8 cellular contexts compared by ENCODE assay signal in the genomic region with DNA sequence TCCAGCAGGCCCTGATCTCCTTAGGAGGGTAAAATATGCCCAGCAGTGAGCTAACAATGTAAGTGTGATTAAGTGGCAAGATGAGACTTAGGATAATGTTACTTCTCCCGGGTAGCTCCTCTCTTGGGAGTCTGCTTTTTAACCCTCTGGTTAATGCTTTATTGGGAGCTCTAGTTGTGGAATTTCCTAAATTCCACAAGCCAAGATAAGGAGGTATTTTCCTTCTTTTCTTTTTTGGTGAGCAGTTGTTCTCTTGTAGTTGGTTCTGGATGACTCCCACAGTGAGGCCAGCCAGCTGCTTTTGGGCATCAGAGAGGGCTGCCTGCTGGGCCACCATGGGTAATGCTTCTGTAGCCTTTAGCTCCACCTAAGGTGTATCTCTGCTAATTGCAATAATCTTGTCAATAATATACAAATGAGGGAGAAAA. TPM values are rescaled to one million over a fixed set of nuclear protein-coding genes. Genes with fewer than 3 reads are reported as not detected.
A peak's percentile ranks its signal among the peaks of the same experiment; 100 is the strongest.
DNase-seq lines count a peak whose midpoint lies in the region; ATAC-seq, FAIRE-seq and TF ChIP-seq lines count a peak whose summit lies in the region.

No MANE protein-coding gene starts in this region.

- peak; percentile 81 for ATAC-seq in activated CD4-positive, alpha-beta T cell treated with anti-CD3 and anti-CD28 coated beads for 36 hours
- ATAC-seq in GM12878 (peak; percentile 85), HG02840 (IDR thresholded peaks at IDR 0.05; ENCODE audit: low FRiP score, unreplicated experiment) (no peak), HG02852 (IDR thresholded peaks at IDR 0.05; ENCODE audit: unreplicated experiment) (no peak)

- CTCF ChIA-PET in activated CD4-positive, alpha-beta T cell treated with anti-CD3 and anti-CD28 coated beads for 36 hours (lab: Charles Lee), result interaction anchor here (0.5 to 2.3 kb wide), 7 partner anchors 15 to 295 kb away, joined by 3 to 12 read pairs (median 4); no protein-coding TSS in a partner anchor
- CTCF ChIA-PET in GM12878 (lab: Yijun Ruan, JAX), result interaction anchor here (0.7 to 1.7 kb wide), 9 partner anchors 9 to 296 kb away, joined by 3 to 13 read pairs (median 6); partner anchors contain the start of gene C1orf52

- WGBS in GM12878 (ENCODE audit: insufficient coverage, insufficient replicate concordance, low lambda C conversion rate, missing lambda C conversion rate), result 25% methylated on average over 1 of the region's 1 CpG

- no peaks in the 10 kb centered on the region for H3K27me3 ChIP-seq in GM12878 (replicated peaks in 1 of 2; ENCODE audit: control insufficient read depth in 2 of 2, insufficient read depth in 2 of 2, low read length in 1 of 2)

- H3K4me1 ChIP-seq in GM12878 (ENCODE audit: control insufficient read depth, insufficient read depth, low read length), result no peaks in the 10 kb centered on the region

- TF ChIP-seq POLR2A in GM12878 (IDR thresholded peaks at IDR 0.05; ENCODE audit: low read depth, low read length), result no peak
- TF ChIP-seq POLR2A in H54 (IDR thresholded peaks at IDR 0.05; ENCODE audit: low read depth, low read length), result no peak

- POLR2A ChIA-PET in activated CD4-positive, alpha-beta T cell treated with anti-CD3 and anti-CD28 coated beads for 36 hours (lab: Charles Lee), result no interaction called here
- POLR2A ChIA-PET in GM12878 (lab: Charles Lee), result no interaction called here

- RAD21 ChIA-PET in GM12878 (lab: Charles Lee; ENCODE audit: unreplicated experiment), result interaction anchor here (0.9 to 1.6 kb wide), 5 partner anchors 9 to 468 kb away, joined by 3 to 7 read pairs (median 3); no protein-coding TSS in a partner anchor

- peak; percentile 48 for DNase-seq in activated CD4-positive, alpha-beta T cell treated with anti-CD3 and anti-CD28 coated beads for 36 hours
- no peak for DNase-seq in activated CD4-positive, alpha-beta T cell treated with anti-CD3 and anti-CD28 coated beads, Interleukin-2, amount 10 ng/mL, durations not matched to agents 24 days and 14 days
- peak; percentile 46 for DNase-seq in NAMALWA (ENCODE audit: low spot score)
- no peak for DNase-seq in GM12878 (ENCODE audit: low read depth, low spot score)
- DNase-seq in myocyte (ENCODE audit: low read depth), result peak; percentile 79
- DNase-seq in H54 (ENCODE audit: insufficient read length, low spot score), result no peak

- FAIRE-seq in GM12878 (lab: Jason Lieb, UNC), result peak; percentile 59
- FAIRE-seq in H54 (lab: Jason Lieb, UNC), result no peak

- no peak overlapping the region for H3K4me2 ChIP-seq in GM12878 (ENCODE audit: control insufficient read depth, insufficient read depth)

- H3K9me3 ChIP-seq in GM12878 (replicated peaks; ENCODE audit: control insufficient read depth, insufficient read depth, low read length), result no peaks in the 10 kb centered on the region

- no peaks in the 10 kb centered on the region for H3K36me3 Mint-ChIP-seq in activated CD4-positive, alpha-beta T cell treated with anti-CD3 and anti-CD28 coated beads for 36 hours (ENCODE audit: low read depth)
- H3K36me3 Mint-ChIP-seq in activated CD4-positive, alpha-beta T cell treated with anti-CD3 and anti-CD28 coated beads, Interleukin-2, amount 10 ng/mL, durations not matched to agents 24 days and 14 days (ENCODE audit: low read depth), result no peaks in the 10 kb centered on the region

- in situ Hi-C loops in GM12878 (cut with MboI), result no loop called here

- H3K4me1 Mint-ChIP-seq in activated CD4-positive, alpha-beta T cell treated with anti-CD3 and anti-CD28 coated beads for 36 hours, result peaks cover 7% of the 10 kb centered on the region
- peaks cover 15% of the 10 kb centered on the region for H3K4me1 Mint-ChIP-seq in activated CD4-positive, alpha-beta T cell treated with anti-CD3 and anti-CD28 coated beads, Interleukin-2, amount 10 ng/mL, durations not matched to agents 24 days and 14 days

- peaks cover 3% of the 10 kb centered on the region for H3K27me3 Mint-ChIP-seq in activated CD4-positive, alpha-beta T cell treated with anti-CD3 and anti-CD28 coated beads for 36 hours
- peaks cover 4% of the 10 kb centered on the region for H3K27me3 Mint-ChIP-seq in activated CD4-positive, alpha-beta T cell treated with anti-CD3 and anti-CD28 coated beads, Interleukin-2, amount 10 ng/mL, durations not matched to agents 24 days and 14 days

- no peak overlapping the region for H3K4me3 ChIP-seq in GM12878

- no peak overlapping the region for H3K9ac ChIP-seq in GM12878 (ENCODE audit: control insufficient read depth, insufficient read depth, low read length)

- no peaks in the 10 kb centered on the region for H3K36me3 ChIP-seq in GM12878 (ENCODE audit: control insufficient read depth in 2 of 2, insufficient read depth in 2 of 2, low read length in 1 of 2)

- SMC1A ChIA-PET in GM12878 (lab: Charles Lee; ENCODE audit: uncharacterized antibody, unreplicated experiment), result interaction anchor here (0.8 to 1.3 kb wide), 3 partner anchors 33 to 178 kb away, joined by 3 to 5 read pairs (median 3); a partner anchor contains a TSS

- no peak overlapping the region for H3K27ac Mint-ChIP-seq in activated CD4-positive, alpha-beta T cell treated with anti-CD3 and anti-CD28 coated beads for 36 hours
- no peak overlapping the region for H3K27ac Mint-ChIP-seq in activated CD4-positive, alpha-beta T cell treated with anti-CD3 and anti-CD28 coated beads, Interleukin-2, amount 10 ng/mL, durations not matched to agents 24 days and 14 days

- intact Hi-C loops in activated CD4-positive, alpha-beta T cell treated with anti-CD3 and anti-CD28 coated beads for 36 hours (cut with DNase I, micrococcal nuclease), result loop anchor here in 1 of 2 experiments (1.0 kb wide), 1 partner anchor 131 kb away; no protein-coding TSS in a partner anchor
- intact Hi-C loops in activated CD4-positive, alpha-beta T cell treated with anti-CD3 and anti-CD28 coated beads, Interleukin-2, amount 10 ng/mL, durations not matched to agents 24 days and 14 days (cut with micrococcal nuclease), result no loop called here
- intact Hi-C loops in GM12878 (cut with micrococcal nuclease; ENCODE audit: unreplicated experiment), result no loop called here

- no peak overlapping the region for H3K4me3 Mint-ChIP-seq in activated CD4-positive, alpha-beta T cell treated with anti-CD3 and anti-CD28 coated beads for 36 hours
- H3K4me3 Mint-ChIP-seq in activated CD4-positive, alpha-beta T cell treated with anti-CD3 and anti-CD28 coated beads, Interleukin-2, amount 10 ng/mL, durations not matched to agents 24 days and 14 days, result no peak overlapping the region

- no peaks in the 10 kb centered on the region for H4K20me1 ChIP-seq in GM12878 (ENCODE audit: control insufficient read depth, insufficient read depth)

- no peak overlapping the region for H3K27ac ChIP-seq in GM12878 (ENCODE audit: control insufficient read depth, insufficient read depth)

- peak; percentile 66 for TF ChIP-seq RAD21 in GM12878 (IDR thresholded peaks at IDR 0.05; ENCODE audit: insufficient read depth, low read depth, low read length)

- H3K79me2 ChIP-seq in GM12878 (ENCODE audit: control insufficient read depth, insufficient read depth, low read length), result no peaks in the 10 kb centered on the region

- TF ChIP-seq CTCF in GM12878 (IDR thresholded peaks at IDR 0.05 in 2 of 3, conservative IDR thresholded peaks at IDR 0.05 in 1 of 3; ENCODE audit: control insufficient read depth in 2 of 3, extremely low read depth in 1 of 3, insufficient read depth in 1 of 3, low read depth in 3 of 3, low read length in 3 of 3), result peak; percentile 12 to 45 (median 35); a peak in 5 of 6 replicates

- BruUV-seq in GM12878 (replicated peaks; lab: Mats Ljungman, UMichigan), result no TSS peak

- no peaks in the 10 kb centered on the region for H3K9me3 Mint-ChIP-seq in activated CD4-positive, alpha-beta T cell treated with anti-CD3 and anti-CD28 coated beads for 36 hours (ENCODE audit: low read depth)
- H3K9me3 Mint-ChIP-seq in activated CD4-positive, alpha-beta T cell treated with anti-CD3 and anti-CD28 coated beads, Interleukin-2, amount 10 ng/mL, durations not matched to agents 24 days and 14 days, result no peaks in the 10 kb centered on the region

- TF ChIP-seq EP300 in GM12878 (IDR thresholded peaks at IDR 0.05; ENCODE audit: borderline replicate concordance in 1 of 2, control insufficient read depth in 1 of 2, low read depth in 2 of 2, low read length in 2 of 2), result no peak

- no peak overlapping the region for H2AFZ ChIP-seq in GM12878 (ENCODE audit: control insufficient read depth, low read depth, low read length)

RNA-seq across cellular contexts. Expression of gene C1orf52, which starts 19.3 kb away (rescaled TPM):
- total RNA-seq in activated CD4-positive, alpha-beta T cell treated with anti-CD3 and anti-CD28 coated beads for 36 hours, result 10 to 100 TPM; 23.5 to 24.6 TPM
- 29.8 and 32.3 TPM in 2 replicates for total RNA-seq in activated CD4-positive, alpha-beta T cell treated with anti-CD3 and anti-CD28 coated beads, Interleukin-2, amount 10 ng/mL, durations not matched to agents 24 days and 14 days
- total RNA-seq in GM12878 (2013; cell fraction: nucleolus; rRNA removed), result 27.3 and 46.0 TPM in 2 replicates
- total RNA-seq in GM12878 (2014; rRNA removed) (20.4 and 26.8 TPM in 2 replicates), GM12878 (2014; rRNA removed; fragmentation: Illumina TruSeq; extraction: Trizol) (16.4 and 16.6 TPM in 2 replicates), GM12878 (2021) (13.8 and 16.8 TPM in 2 replicates), myocyte (9.8 and 12.8 TPM in 2 replicates)
- polyA plus RNA-seq in GM12878 (2011; ENCODE audit: low read depth), result 8.3 TPM
- polyA plus RNA-seq in GM12878 (2011; rRNA removed) (22.9 and 34.8 TPM in 2 replicates), GM12878 (2014; fragmentation: Illumina TruSeq; extraction: Trizol) (12.8 and 15.1 TPM in 2 replicates), GM12878 (2014; fragmentation: Nextera tagmentation; extraction: Ambion mirVana) (10 to 100 TPM in 1 of 2 experiments, 1 to 10 TPM in 1; 9.4 to 17.1 TPM), GM12878 (2014; rRNA removed) (18.1 and 27.3 TPM in 2 replicates), GM12878 (2016; fragmentation: Nextera tagmentation; extraction: Ambion mirVana) (10 to 100 TPM; 37.6 to 39.5 TPM)
- polyA plus RNA-seq in GM12878 (2011; cell fraction: cytosol; rRNA removed), result 15.5 and 23.5 TPM in 2 replicates
- polyA plus RNA-seq in GM12878 (2011; cell fraction: nucleus; rRNA removed), result 29.2 and 30.7 TPM in 2 replicates
- 18.7 and 19.6 TPM in 2 replicates for polyA plus RNA-seq in GM12878 (2012)
- 6.2 and 15.9 TPM in 2 replicates for polyA minus RNA-seq in GM12878 (2011; rRNA and poly(A)+ RNA removed)
- 5.6 and 14.2 TPM in 2 replicates for polyA minus RNA-seq in GM12878 (2011; cell fraction: cytosol; rRNA and poly(A)+ RNA removed)
- polyA minus RNA-seq in GM12878 (2011; cell fraction: nucleus; rRNA and poly(A)+ RNA removed), result 10.6 and 15.5 TPM in 2 replicates
- 26.2 TPM for polyA plus RNA-seq in myocyte (2012)

RNA-seq across cellular contexts. Expression of gene BCL10, which starts 36.2 kb away (rescaled TPM):
- total RNA-seq in activated CD4-positive, alpha-beta T cell treated with anti-CD3 and anti-CD28 coated beads for 36 hours, result 10 to 100 TPM; 28.3 to 28.8 TPM
- 25.5 and 27.8 TPM in 2 replicates for total RNA-seq in activated CD4-positive, alpha-beta T cell treated with anti-CD3 and anti-CD28 coated beads, Interleukin-2, amount 10 ng/mL, durations not matched to agents 24 days and 14 days
- total RNA-seq in GM12878 (2013; cell fraction: nucleolus; rRNA removed), result 45.2 and 45.4 TPM in 2 replicates
- total RNA-seq in GM12878 (2014; rRNA removed) (20.0 and 22.6 TPM in 2 replicates), GM12878 (2014; rRNA removed; fragmentation: Illumina TruSeq; extraction: Trizol) (21.7 and 23.7 TPM in 2 replicates), GM12878 (2021) (25.3 and 28.1 TPM in 2 replicates), myocyte (14.3 and 15.6 TPM in 2 replicates)
- polyA plus RNA-seq in GM12878 (2011; ENCODE audit: low read depth), result 8.6 TPM
- polyA plus RNA-seq in GM12878 (2011; rRNA removed) (17.8 and 22.3 TPM in 2 replicates), GM12878 (2014; fragmentation: Illumina TruSeq; extraction: Trizol) (18.3 and 21.1 TPM in 2 replicates), GM12878 (2014; fragmentation: Nextera tagmentation; extraction: Ambion mirVana) (10 to 100 TPM; 16.7 to 19.0 TPM), GM12878 (2014; rRNA removed) (10.6 and 11.8 TPM in 2 replicates), GM12878 (2016; fragmentation: Nextera tagmentation; extraction: Ambion mirVana) (10 to 100 TPM; 26.8 to 35.2 TPM)
- polyA plus RNA-seq in GM12878 (2011; cell fraction: cytosol; rRNA removed), result 9.8 and 10.1 TPM in 2 replicates
- polyA plus RNA-seq in GM12878 (2011; cell fraction: nucleus; rRNA removed), result 8.8 TPM in 2 replicates
- polyA plus RNA-seq in GM12878 (2012), result 11.7 and 16.2 TPM in 2 replicates
- 28.8 and 29.7 TPM in 2 replicates for polyA minus RNA-seq in GM12878 (2011; rRNA and poly(A)+ RNA removed)
- 12.2 and 12.8 TPM in 2 replicates for polyA minus RNA-seq in GM12878 (2011; cell fraction: cytosol; rRNA and poly(A)+ RNA removed)
- polyA minus RNA-seq in GM12878 (2011; cell fraction: nucleus; rRNA and poly(A)+ RNA removed), result 46.5 and 60.1 TPM in 2 replicates
- 9.1 TPM for polyA plus RNA-seq in myocyte (2012)

RNA-seq across cellular contexts. Expression of gene SYDE2, which starts 39.4 kb away (rescaled TPM):
- 1 to 10 TPM; 2.9 to 3.3 TPM for total RNA-seq in activated CD4-positive, alpha-beta T cell treated with anti-CD3 and anti-CD28 coated beads for 36 hours
- total RNA-seq in activated CD4-positive, alpha-beta T cell treated with anti-CD3 and anti-CD28 coated beads, Interleukin-2, amount 10 ng/mL, durations not matched to agents 24 days and 14 days, result 1.2 and 1.4 TPM in 2 replicates
- 0.15 TPM in 1 of 2 replicates, not detected in the other for total RNA-seq in GM12878 (2013; cell fraction: nucleolus; rRNA removed)
- 2.6 and 3.6 TPM in 2 replicates for total RNA-seq in GM12878 (2014; rRNA removed)
- total RNA-seq in GM12878 (2014; rRNA removed; fragmentation: Illumina TruSeq; extraction: Trizol), result 4.1 and 4.6 TPM in 2 replicates
- total RNA-seq in GM12878 (2021), result 3.3 and 3.8 TPM in 2 replicates
- polyA plus RNA-seq in GM12878 (2011; ENCODE audit: low read depth), result 0.26 TPM
- 0.03 TPM in 1 of 2 replicates, not detected in the other for polyA plus RNA-seq in GM12878 (2011; rRNA removed)
- not detected in 2 replicates for polyA plus RNA-seq in GM12878 (2011; cell fraction: cytosol; rRNA removed)
- not detected in 2 replicates for polyA plus RNA-seq in GM12878 (2011; cell fraction: nucleus; rRNA removed)
- polyA plus RNA-seq in GM12878 (2012), result 0.55 and 0.86 TPM in 2 replicates
- polyA plus RNA-seq in GM12878 (2014; fragmentation: Illumina TruSeq; extraction: Trizol), result 1.8 and 2.5 TPM in 2 replicates
- under 1 TPM; 0.37 to 0.50 TPM for polyA plus RNA-seq in GM12878 (2014; fragmentation: Nextera tagmentation; extraction: Ambion mirVana)
- polyA plus RNA-seq in GM12878 (2014; rRNA removed), result 1.2 and 1.3 TPM in 2 replicates
- polyA plus RNA-seq in GM12878 (2016; fragmentation: Nextera tagmentation; extraction: Ambion mirVana), result 1 to 10 TPM; 1.1 to 1.8 TPM
- not detected in 2 replicates for polyA minus RNA-seq in GM12878 (2011; rRNA and poly(A)+ RNA removed)
- polyA minus RNA-seq in GM12878 (2011; cell fraction: cytosol; rRNA and poly(A)+ RNA removed), result not detected in 2 replicates
- 0.19 TPM in 1 of 2 replicates, not detected in the other for polyA minus RNA-seq in GM12878 (2011; cell fraction: nucleus; rRNA and poly(A)+ RNA removed)
- total RNA-seq in myocyte, result 6.8 and 7.6 TPM in 2 replicates
- 1.9 TPM for polyA plus RNA-seq in myocyte (2012)

Comparison
In these comparisons a context has a peak if more than half of its experiments do, and no peak if none do; other contexts are left out.
1. DNase-seq: peak in activated CD4-positive, alpha-beta T cell treated with anti-CD3 and anti-CD28 coated beads for 36 hours (single experiment), NAMALWA (single experiment) and myocyte (single experiment); none in activated CD4-positive, alpha-beta T cell treated with anti-CD3 and anti-CD28 coated beads, Interleukin-2, amount 10 ng/mL, durations not matched to agents 24 days and 14 days (single experiment), GM12878 (single experiment) and H54 (single experiment).
2. ATAC-seq: peak in activated CD4-positive, alpha-beta T cell treated with anti-CD3 and anti-CD28 coated beads for 36 hours (single experiment) and GM12878 (single experiment); none in HG02840 (single experiment) and HG02852 (single experiment).